21 cellular contexts compared by ENCODE assay signal in the genomic region with DNA sequence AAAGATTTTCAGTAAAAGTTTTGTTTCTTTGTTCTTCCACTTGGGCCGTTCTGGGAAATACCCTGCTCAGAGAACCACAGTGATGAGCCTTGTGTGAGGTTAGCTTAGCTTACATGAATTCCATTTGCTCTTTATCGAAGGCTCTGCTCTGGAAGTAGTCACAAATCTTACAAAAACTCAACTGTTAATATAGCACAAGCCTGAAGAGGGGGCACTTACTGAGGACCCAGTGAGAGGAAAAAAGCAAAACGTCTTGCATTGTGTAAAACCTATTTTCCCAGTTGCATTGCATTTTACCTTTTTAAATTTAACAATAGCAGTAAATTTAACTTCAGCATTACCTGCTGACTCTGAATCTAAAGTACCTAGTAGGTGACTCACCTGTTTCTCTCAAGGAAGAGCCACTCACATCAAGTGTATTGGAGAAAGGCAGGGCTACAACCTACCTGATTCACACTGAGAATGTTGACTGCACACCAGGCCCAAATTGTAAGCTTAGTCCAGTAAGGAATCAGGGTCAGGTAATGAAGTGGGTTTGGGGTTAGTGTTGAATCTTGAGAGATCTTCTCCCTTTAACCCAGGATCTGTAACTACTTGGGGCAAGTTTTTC. TPM values are rescaled to one million over a fixed set of nuclear protein-coding genes. Genes with fewer than 3 reads are reported as not detected.
DNase-seq lines count a peak whose midpoint lies in the region; FAIRE-seq and TF ChIP-seq lines count a peak whose summit lies in the region.
"Had no signal": no experiment of that assay in that cellular context is flagged by ENCODE, and none has a peak within 500 bp of the region (broad histone marks: within the 10 kb centered on the region; RNA-seq: fewer than 3 reads in every experiment).

No MANE protein-coding gene starts in this region.

- H3K9me3 ChIP-seq in WERI-Rb-1 (ENCODE audit: severe bottlenecking) = no peaks in the 10 kb centered on the region
- no peaks in the 10 kb centered on the region for H3K9me3 ChIP-seq in keratinocyte (ENCODE audit: control insufficient read depth, low read depth, low read length)
- H3K9me3 ChIP-seq: suprapubic skin had no signal

- no peaks in the 10 kb centered on the region for H3K9me1 ChIP-seq in keratinocyte (ENCODE audit: control insufficient read depth, extremely low read depth, insufficient read depth, low read length)

- H3K27ac ChIP-seq in WERI-Rb-1 = no peak overlapping the region
- H3K27ac ChIP-seq in keratinocyte (ENCODE audit: control insufficient read depth, insufficient read depth, low read length) = no peak overlapping the region
- H3K27ac ChIP-seq: KMS-11, SK-N-MC, suprapubic skin had no signal

- peaks cover 16% of the 10 kb centered on the region for H3K4me1 ChIP-seq in keratinocyte (ENCODE audit: control insufficient read depth, extremely low read depth, insufficient read depth, low read length)
- H3K4me1 ChIP-seq: suprapubic skin had no signal

- no peak overlapping the region for H2AFZ ChIP-seq in keratinocyte (ENCODE audit: control insufficient read depth, low read length)

- FAIRE-seq in keratinocyte (lab: Jason Lieb, UNC) = peak; percentile 94
- FAIRE-seq: colon had no signal

- H3K9ac ChIP-seq in keratinocyte (ENCODE audit: control insufficient read depth, extremely low read depth, insufficient read depth, low read length) = no peak overlapping the region
- H3K9ac ChIP-seq: KMS-11 had no signal

- POLR2A ChIA-PET in AG04449 (lab: Yijun Ruan, JAX) = no interaction called here

- H3K4me3 ChIP-seq in AG04449 (ENCODE audit: low read depth, low read length) (no peak overlapping the region), WERI-Rb-1 (ENCODE audit: low read depth, low read length) (no peak overlapping the region), keratinocyte (ENCODE audit: control insufficient read depth in 2 of 3, extremely low read depth in 1 of 3, insufficient read depth in 2 of 3, low read depth in 1 of 3, low read length in 3 of 3) (no peak overlapping the region)
- H3K4me3 ChIP-seq: SK-N-MC, suprapubic skin had no signal

- DNase-seq in AG04449 (ENCODE audit: low read depth, low spot score) (no peak), GM20000 (ENCODE audit: low spot score) (no peak), WERI-Rb-1 (no peak), keratinocyte (ENCODE audit: low read depth, low spot score) (no peak), islet precursor cell (no peak), NCI-H446 treated with DMSO at 0.1 percent for 48 hours (lab: John Stamatoyannopoulos, UW) (no peak), germinal center (ENCODE audit: low spot score) (no peak)
- no peak for DNase-seq in activated CD4-positive, alpha-beta T cell treated with anti-CD3 and anti-CD28 coated beads, Interleukin-2, amount 50 U/mL, for 48 hours
- DNase-seq: activated CD8-positive, alpha-beta T cell treated with anti-CD3 and anti-CD28 coated beads, Interleukin-2, amount 10 ng/mL, durations not matched to agents 7 days and 5 days; activated naive CD4-positive, alpha-beta T cell treated with anti-CD3 and anti-CD28 coated beads, Interleukin-2, amount 50 U/mL, for 16 hours; activated T-cell treated with anti-CD3 and anti-CD28 coated beads, Interleukin-2, amount 50 U/mL, for 72 hours; CD8-positive, alpha-beta memory T cell; left cardiac atrium; NCI-H1417; NCI-H82; stimulated activated CD4-positive, alpha-beta T cell treated with anti-CD3 and anti-CD28 coated beads, Interleukin-12 subunit alpha, Interleukin-12 subunit beta, amount 100 ng/mL, for 4 hours; T-helper 9 cell had no signal

- H3K27me3 ChIP-seq in WERI-Rb-1 (ENCODE audit: insufficient read depth, low read depth, severe bottlenecking) = no peaks in the 10 kb centered on the region
- no peaks in the 10 kb centered on the region for H3K27me3 ChIP-seq in keratinocyte (ENCODE audit: control insufficient read depth, extremely low read depth, insufficient read depth, low read length)
- H3K27me3 ChIP-seq: suprapubic skin had no signal

- no peaks in the 10 kb centered on the region for H3K79me2 ChIP-seq in keratinocyte (ENCODE audit: control insufficient read depth, insufficient read depth, low read length)

- dilution Hi-C loops in keratinocyte (cut with MboI; ENCODE audit: extremely low pct_ligation_motif_present, low sequenced_read_pairs) = no loop called here

- H3K36me3 ChIP-seq in WERI-Rb-1 = no peaks in the 10 kb centered on the region
- no peaks in the 10 kb centered on the region for H3K36me3 ChIP-seq in keratinocyte (ENCODE audit: control insufficient read depth in 2 of 2, extremely low read depth in 1 of 2, insufficient read depth in 2 of 2, low read length in 2 of 2)
- H3K36me3 ChIP-seq: suprapubic skin had no signal

- H4K20me1 ChIP-seq in keratinocyte (ENCODE audit: control insufficient read depth, extremely low read depth, insufficient read depth, low read length) = no peaks in the 10 kb centered on the region

- no peak overlapping the region for H3K4me2 ChIP-seq in keratinocyte (ENCODE audit: control insufficient read depth, extremely low read depth, insufficient read depth, low read depth, low read length)
- H3K4me2 ChIP-seq: KMS-11 had no signal

- CTCF ChIA-PET in AG04449 (lab: Yijun Ruan, JAX) = interaction anchor here (0.9 to 2.1 kb wide), 4 partner anchors 9 to 620 kb away, joined by 3 to 8 read pairs (median 4); no protein-coding TSS in a partner anchor

- TF ChIP-seq CTCF in AG04449 (IDR thresholded peaks at IDR 0.05; ENCODE audit: insufficient read depth, low read length, missing control alignments) (peak; percentile 1), GM20000 (IDR thresholded peaks at IDR 0.05; ENCODE audit: extremely low read depth, missing control alignments) (peak; percentile 3), WERI-Rb-1 (IDR thresholded peaks at IDR 0.05; ENCODE audit: low read depth, low read length) (peak; percentile 10; the same call in 1 of the 2 replicates), keratinocyte (optimal IDR thresholded peaks at IDR 0.05 in 1 of 3, IDR thresholded peaks at IDR 0.05 in 1 of 3, conservative IDR thresholded peaks at IDR 0.05 in 1 of 3; ENCODE audit: extremely low read depth in 1 of 3, insufficient read depth in 2 of 3, low read length in 3 of 3) (no peak)

RNA-seq across cellular contexts. Expression of gene PPP1R17, which starts 42.3 kb away (rescaled TPM):
- polyA plus RNA-seq in keratinocyte = not detected in 3 replicates
- polyA plus RNA-seq in keratinocyte (2011; ENCODE audit: low read depth) = not detected
- not detected in 2 replicates for polyA plus RNA-seq in keratinocyte (2011; cell fraction: cytosol; rRNA removed)
- polyA plus RNA-seq in keratinocyte (2011; cell fraction: nucleus; rRNA removed) = not detected in 2 replicates
- not detected in 2 replicates for polyA plus RNA-seq in keratinocyte (2012; ENCODE audit: low replicate concordance)
- not detected in 3 replicates for polyA minus RNA-seq in keratinocyte
- not detected for polyA minus RNA-seq in keratinocyte (2011; cell fraction: cytosol; rRNA and poly(A)+ RNA removed)
- not detected in 2 replicates for polyA minus RNA-seq in keratinocyte (2011; cell fraction: nucleus; rRNA and poly(A)+ RNA removed)
- polyA plus RNA-seq: CD8-positive, alpha-beta memory T cell had no signal

Comparison
In these comparisons a context has a peak if more than half of its experiments do, and no peak if none do; other contexts are left out.
1. CTCF ChIP-seq: peak in AG04449 (single experiment), GM20000 (single experiment) and WERI-Rb-1 (single experiment); none in keratinocyte (0 of 3).